8 cellular contexts compared by ENCODE assay signal in genomic region chr1:156337888-156338179, GRCh38. TPM values are rescaled to one million over a fixed set of nuclear protein-coding genes. Genes with fewer than 3 reads are reported as not detected.
A peak's percentile ranks its signal among the peaks of the same experiment; 100 is the strongest.
DNase-seq lines count a peak whose midpoint lies in the region; ATAC-seq lines count a peak whose summit lies in the region.

No MANE protein-coding gene starts in this region.

- H3K9me3 Mint-ChIP-seq in stimulated activated naive CD8-positive, alpha-beta T cell treated with anti-CD3 and anti-CD28 coated beads, Interleukin-15, Interleukin-2, amounts not matched to agents 100 ng/mL and 50 ng/mL, for 24 hours = no peaks in the 10 kb centered on the region
- no peaks in the 10 kb centered on the region for H3K9me3 Mint-ChIP-seq in activated naive CD4-positive, alpha-beta T cell treated with anti-CD3 and anti-CD28 coated beads, Interleukin-2, amount 50 U/mL, for 72 hours
- no peaks in the 10 kb centered on the region for H3K9me3 Mint-ChIP-seq in immature natural killer cell

- ATAC-seq in stimulated activated naive CD8-positive, alpha-beta T cell treated with anti-CD3 and anti-CD28 coated beads, Interleukin-15, Interleukin-2, amounts not matched to agents 100 U/mL and 50 U/mL, for 24 hours = no peak
- no peak for ATAC-seq in activated naive CD4-positive, alpha-beta T cell treated with anti-CD3 and anti-CD28 coated beads, Interleukin-2, amount 50 U/mL, for 72 hours

- no peaks in the 10 kb centered on the region for H3K27me3 Mint-ChIP-seq in stimulated activated naive CD8-positive, alpha-beta T cell treated with anti-CD3 and anti-CD28 coated beads, Interleukin-15, Interleukin-2, amounts not matched to agents 100 ng/mL and 50 ng/mL, for 24 hours
- peaks cover 6 to 8% (median 8%) of the 10 kb centered on the region in 3 donors for H3K27me3 Mint-ChIP-seq in immature natural killer cell (ENCODE audit: low read depth in 3 of 3)

- H3K4me3 Mint-ChIP-seq in stimulated activated naive CD8-positive, alpha-beta T cell treated with anti-CD3 and anti-CD28 coated beads, Interleukin-15, Interleukin-2, amounts not matched to agents 100 ng/mL and 50 ng/mL, for 24 hours = peak overlapping the region; percentile 98
- H3K4me3 Mint-ChIP-seq in immature natural killer cell = peak overlapping the region; percentile 96 to 99 (median 96)

- H3K27ac ChIP-seq in substantia nigra (ENCODE audit: low read depth, low read length, poor library complexity, severe bottlenecking) = peak overlapping the region; percentile 93

- no peak for DNase-seq in stimulated activated naive CD8-positive, alpha-beta T cell treated with anti-CD3 and anti-CD28 coated beads, Interleukin-15, Interleukin-2, amounts not matched to agents 100 U/mL and 50 U/mL, for 24 hours
- DNase-seq in activated naive CD4-positive, alpha-beta T cell treated with anti-CD3 and anti-CD28 coated beads, Interleukin-2, amount 50 U/mL, for 72 hours (ENCODE audit: low spot score in 2 of 2) = peak in 1 of 2 donors; percentile 20
- DNase-seq in immature natural killer cell (no peak), substantia nigra (lab: John Stamatoyannopoulos, UW) (peak in 2 of 49 donors; percentile 37 to 47), HT-29 (ENCODE audit: low spot score) (no peak), NOMO-1 treated with DMSO at 0.1 percent for 48 hours (lab: John Stamatoyannopoulos, UW; ENCODE audit: unreplicated experiment) (no peak), G401 (ENCODE audit: low spot score) (no peak)

- in situ Hi-C loops in G401 (cut with HindIII; ENCODE audit: low sequenced_read_pairs) = no loop called here

- H3K4me1 Mint-ChIP-seq in stimulated activated naive CD8-positive, alpha-beta T cell treated with anti-CD3 and anti-CD28 coated beads, Interleukin-15, Interleukin-2, amounts not matched to agents 100 ng/mL and 50 ng/mL, for 24 hours (ENCODE audit: low read depth) = peaks cover 48% of the 10 kb centered on the region
- peaks cover 39 to 53% of the 10 kb centered on the region in 2 donors for H3K4me1 Mint-ChIP-seq in immature natural killer cell

- H3K27ac Mint-ChIP-seq in stimulated activated naive CD8-positive, alpha-beta T cell treated with anti-CD3 and anti-CD28 coated beads, Interleukin-15, Interleukin-2, amounts not matched to agents 100 ng/mL and 50 ng/mL, for 24 hours = peak overlapping the region; percentile 94
- peak overlapping the region; percentile 97 to 98 for H3K27ac Mint-ChIP-seq in activated naive CD4-positive, alpha-beta T cell treated with anti-CD3 and anti-CD28 coated beads, Interleukin-2, amount 50 U/mL, for 72 hours
- peak overlapping the region; percentile 90 to 99 (median 96) for H3K27ac Mint-ChIP-seq in immature natural killer cell

- H3K36me3 Mint-ChIP-seq in stimulated activated naive CD8-positive, alpha-beta T cell treated with anti-CD3 and anti-CD28 coated beads, Interleukin-15, Interleukin-2, amounts not matched to agents 100 ng/mL and 50 ng/mL, for 24 hours (ENCODE audit: low read depth) = peaks cover 47% of the 10 kb centered on the region
- peaks cover 29 to 36% of the 10 kb centered on the region in 2 donors for H3K36me3 Mint-ChIP-seq in activated naive CD4-positive, alpha-beta T cell treated with anti-CD3 and anti-CD28 coated beads, Interleukin-2, amount 50 U/mL, for 72 hours
- H3K36me3 Mint-ChIP-seq in immature natural killer cell = peaks cover 0 to 10% (median 5%) of the 10 kb centered on the region in 3 donors

RNA-seq across cellular contexts. Expression of gene CCT3, which starts 0.3 kb away (rescaled TPM):
- total RNA-seq in activated naive CD4-positive, alpha-beta T cell treated with anti-CD3 and anti-CD28 coated beads, Interleukin-2, amount 50 U/mL, for 72 hours = 100 to 1,000 TPM; 229 to 347 TPM
- 100 to 1,000 TPM; 174 to 225 (median 177) TPM for polyA plus RNA-seq in immature natural killer cell
- 389 and 419 TPM in 2 replicates for total RNA-seq in HT-29 (2014; rRNA removed; shearing (Covaris generic))
- 936 and 1,057 TPM in 2 replicates for total RNA-seq in G401 (2014; rRNA removed; shearing (Covaris generic))

RNA-seq across cellular contexts. Expression of gene TSACC, which starts 0.5 kb away (rescaled TPM):
- total RNA-seq in activated naive CD4-positive, alpha-beta T cell treated with anti-CD3 and anti-CD28 coated beads, Interleukin-2, amount 50 U/mL, for 72 hours = under 1 TPM in 1 of 2 donors, not detected in 1; 0.76 TPM
- polyA plus RNA-seq in immature natural killer cell = under 1 TPM in 1 of 3 donors, not detected in 2; 0.62 TPM
- 0.15 and 0.37 TPM in 2 replicates for total RNA-seq in HT-29 (2014; rRNA removed; shearing (Covaris generic))
- not detected in 2 replicates for total RNA-seq in G401 (2014; rRNA removed; shearing (Covaris generic))

RNA-seq across cellular contexts. Expression of gene RHBG, which starts 31.2 kb away (rescaled TPM):
- total RNA-seq in activated naive CD4-positive, alpha-beta T cell treated with anti-CD3 and anti-CD28 coated beads, Interleukin-2, amount 50 U/mL, for 72 hours = not detected
- not detected for polyA plus RNA-seq in immature natural killer cell
- not detected in 2 replicates for total RNA-seq in HT-29 (2014; rRNA removed; shearing (Covaris generic))
- 0.06 and 3.5 TPM in 2 replicates for total RNA-seq in G401 (2014; rRNA removed; shearing (Covaris generic))

RNA-seq across cellular contexts. Expression of gene VHLL, which starts 38.7 kb away (rescaled TPM):
- not detected for total RNA-seq in activated naive CD4-positive, alpha-beta T cell treated with anti-CD3 and anti-CD28 coated beads, Interleukin-2, amount 50 U/mL, for 72 hours
- not detected for polyA plus RNA-seq in immature natural killer cell
- total RNA-seq in HT-29 (2014; rRNA removed; shearing (Covaris generic)) = not detected in 2 replicates
- not detected in 2 replicates for total RNA-seq in G401 (2014; rRNA removed; shearing (Covaris generic))

RNA-seq across cellular contexts. Expression of gene GLMP, which starts 42.4 kb away (rescaled TPM):
- 10 to 100 TPM; 16.2 to 25.9 TPM for total RNA-seq in activated naive CD4-positive, alpha-beta T cell treated with anti-CD3 and anti-CD28 coated beads, Interleukin-2, amount 50 U/mL, for 72 hours
- 10 to 100 TPM; 22.6 to 27.2 (median 26.3) TPM for polyA plus RNA-seq in immature natural killer cell
- total RNA-seq in HT-29 (2014; rRNA removed; shearing (Covaris generic)) = 75.3 and 78.6 TPM in 2 replicates
- 0.92 and 3.3 TPM in 2 replicates for total RNA-seq in G401 (2014; rRNA removed; shearing (Covaris generic))
